In genomic region chr21:10521835-10522500, GRCh38 we compare ENCODE assay signal across 12 cellular contexts. TPM values are rescaled to one million over a fixed set of nuclear protein-coding genes. Genes with fewer than 3 reads are reported as not detected.
"Had no signal": no experiment of that assay in that cellular context is flagged by ENCODE, and none has a peak within 500 bp of the region (broad histone marks: within the 10 kb centered on the region; RNA-seq: fewer than 3 reads in every experiment).

No MANE protein-coding gene starts in this region.

RNA-seq across cellular contexts. Expression of gene TPTE, which starts 0.6 kb away (rescaled TPM):
- total RNA-seq: activated CD4-positive, alpha-beta T cell treated with anti-CD3 and anti-CD28 coated beads, Interleukin-2, amount 10 ng/mL, durations not matched to agents 7 days and 5 days; activated CD8-positive, alpha-beta T cell treated with anti-CD3 and anti-CD28 coated beads for 36 hours; bronchial epithelial cell; endodermal cell; kidney; left ventricle myocardium inferior; mammary epithelial cell; mesothelial cell of epicardium; neural crest cell; occipital lobe; sigmoid colon; smooth muscle cell had no signal
- polyA plus RNA-seq: mammary epithelial cell, sigmoid colon, smooth muscle cell had no signal
